1 cellular context compared by ENCODE assay signal in genomic region chr11:47979378-47980092, GRCh38.
TF ChIP-seq lines count a peak whose summit lies in the region.

No MANE protein-coding gene starts in this region.

TF ChIP-seq in Ishikawa, 13 proteins besides CTCF, POLR2A, EP300 and RAD21 (continued from another document):
- TF ChIP-seq, protein P1, sequence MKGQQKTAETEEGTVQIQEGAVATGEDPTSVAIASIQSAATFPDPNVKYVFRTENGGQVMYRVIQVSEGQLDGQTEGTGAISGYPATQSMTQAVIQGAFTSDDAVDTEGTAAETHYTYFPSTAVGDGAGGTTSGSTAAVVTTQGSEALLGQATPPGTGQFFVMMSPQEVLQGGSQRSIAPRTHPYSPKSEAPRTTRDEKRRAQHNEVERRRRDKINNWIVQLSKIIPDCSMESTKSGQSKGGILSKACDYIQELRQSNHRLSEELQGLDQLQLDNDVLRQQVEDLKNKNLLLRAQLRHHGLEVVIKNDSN (IDR thresholded peaks at IDR 0.05): no peak
- TF ChIP-seq CEBPB (IDR thresholded peaks at IDR 0.05): no peak
- no peak; the same call in 1 of the 2 replicates for TF ChIP-seq TEAD4 (IDR thresholded peaks at IDR 0.05)
- no peak for TF ChIP-seq ZBTB7A (IDR thresholded peaks at IDR 0.05; ENCODE audit: low read depth)
- TF ChIP-seq, protein P2, sequence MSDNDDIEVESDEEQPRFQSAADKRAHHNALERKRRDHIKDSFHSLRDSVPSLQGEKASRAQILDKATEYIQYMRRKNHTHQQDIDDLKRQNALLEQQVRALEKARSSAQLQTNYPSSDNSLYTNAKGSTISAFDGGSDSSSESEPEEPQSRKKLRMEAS (IDR thresholded peaks at IDR 0.05): no peak; the same call in 1 of the 2 replicates
TF ChIP-seq in Ishikawa: peak in this region for 2.
